ENCODE assay signal across 8 cellular contexts in genomic region chr6:149316740-149317655, GRCh38. TPM values are rescaled to one million over a fixed set of nuclear protein-coding genes. Genes with fewer than 3 reads are reported as not detected.
DNase-seq lines count a peak whose midpoint lies in the region; ATAC-seq and TF ChIP-seq lines count a peak whose summit lies in the region.

No MANE protein-coding gene starts in this region.

- peaks cover 17 to 54% (median 28%) of the 10 kb centered on the region in 10 experiments for H3K4me1 ChIP-seq in BLaER1 treated with 17β-estradiol and CSF1 and Interleukin-3, amounts not matched to agents 10 nM and 100 nM
- peaks cover 0 to 34% (median 2%) of the 10 kb centered on the region in 4 donors for H3K4me1 ChIP-seq in right lobe of liver

- H3K9me3 ChIP-seq in BLaER1 treated with 17β-estradiol and CSF1 and Interleukin-3, amounts not matched to agents 10 nM and 100 nM (replicated peaks in 1 of 11), result no peaks in the 10 kb centered on the region
- H3K9me3 ChIP-seq in right lobe of liver, result no peaks in the 10 kb centered on the region

- intact Hi-C loops in right lobe of liver (cut with DNase I), result no loop called here

- peak; percentile 85 for TF ChIP-seq POLR2A in right lobe of liver (IDR thresholded peaks at IDR 0.05)

- H4K20me1 ChIP-seq in BLaER1 treated with 17β-estradiol and CSF1 and Interleukin-3, amounts not matched to agents 10 nM and 100 nM, result peaks cover 10 to 37% (median 35%) of the 10 kb centered on the region in 11 experiments

- no peaks in the 10 kb centered on the region for H3K27me3 ChIP-seq in BLaER1 treated with 17β-estradiol and CSF1 and Interleukin-3, amounts not matched to agents 10 nM and 100 nM
- H3K27me3 ChIP-seq in right lobe of liver, result no peaks in the 10 kb centered on the region

- H3K36me3 ChIP-seq in BLaER1 treated with 17β-estradiol and CSF1 and Interleukin-3, amounts not matched to agents 10 nM and 100 nM, result 0 out of 22 replicates have a peak, but pooled peaks cover 0 to 1% (median 0%) of the 10 kb centered on the region in 11 experiments
- H3K36me3 ChIP-seq in right lobe of liver, result no peaks in the 10 kb centered on the region

- TF ChIP-seq CTCF in right lobe of liver (IDR thresholded peaks at IDR 0.05), result no peak

- H3K4me3 ChIP-seq in BLaER1 treated with 17β-estradiol and CSF1 and Interleukin-3, amounts not matched to agents 10 nM and 100 nM, result peak overlapping the region; percentile 84 to 99 (median 91)
- H3K4me3 ChIP-seq in right lobe of liver, result peak overlapping the region; percentile 88 to 92 (median 89)

- peak overlapping the region; percentile 94 to 100 (median 98) for H3K27ac ChIP-seq in BLaER1 treated with 17β-estradiol and CSF1 and Interleukin-3, amounts not matched to agents 10 nM and 100 nM
- H3K27ac ChIP-seq in right lobe of liver, result peak overlapping the region; percentile 88 to 92 (median 92)

- 0% methylated on average over 27 of the region's 96 CpGs for WGBS in right lobe of liver (ENCODE audit: insufficient coverage, low coverage, low lambda C conversion rate, missing lambda C conversion rate)

- DNase-seq in GM19240 (ENCODE audit: insufficient read length, low spot score) (peak; percentile 45), NCI-H526 (lab: John Stamatoyannopoulos, UW) (peak; percentile 82 to 94), dermis blood vessel endothelial cell (peak; percentile 94), right lobe of liver (peak; percentile 88 to 89 (median 88))
- peak; percentile 70 to 80 for DNase-seq in activated CD4-positive, alpha-beta T cell treated with anti-CD3 and anti-CD28 coated beads, Interleukin-2, amount 50 U/mL, for 24 hours (ENCODE audit: low read depth in 1 of 2, low spot score in 1 of 2)
- DNase-seq in stimulated activated CD4-positive, alpha-beta T cell treated with anti-CD3 and anti-CD28 coated beads, Interleukin-4, amount 100 ng/mL, for 24 hours, result peak; percentile 88

- peak; percentile 75 for ATAC-seq in HG03442 (IDR thresholded peaks at IDR 0.05; ENCODE audit: unreplicated experiment)
- peak; percentile 84 to 93 (median 88) for ATAC-seq in right lobe of liver

- H3K9ac ChIP-seq in BLaER1 treated with 17β-estradiol and CSF1 and Interleukin-3, amounts not matched to agents 10 nM and 100 nM, result peak overlapping the region; percentile 96 to 99 (median 97)

- H3K4me2 ChIP-seq in BLaER1 treated with 17β-estradiol and CSF1 and Interleukin-3, amounts not matched to agents 10 nM and 100 nM, result peak overlapping the region; percentile 64 to 97 (median 83)

RNA-seq across cellular contexts. Expression of gene TAB2, which starts 0.5 kb away (rescaled TPM):
- 15.0 and 33.6 TPM in 2 replicates for total RNA-seq in dermis blood vessel endothelial cell
- 10 to 100 TPM; 25.5 to 33.1 (median 30.2) TPM for total RNA-seq in right lobe of liver

Comparison
In these comparisons a context has a peak if more than half of its experiments do, and no peak if none do; other contexts are left out.
1. Peak in every context shown above with its lines: DNase-seq, ATAC-seq, H3K4me3 ChIP-seq and H3K27ac ChIP-seq.